ENCODE assay signal across 12 cellular contexts in the genomic region with DNA sequence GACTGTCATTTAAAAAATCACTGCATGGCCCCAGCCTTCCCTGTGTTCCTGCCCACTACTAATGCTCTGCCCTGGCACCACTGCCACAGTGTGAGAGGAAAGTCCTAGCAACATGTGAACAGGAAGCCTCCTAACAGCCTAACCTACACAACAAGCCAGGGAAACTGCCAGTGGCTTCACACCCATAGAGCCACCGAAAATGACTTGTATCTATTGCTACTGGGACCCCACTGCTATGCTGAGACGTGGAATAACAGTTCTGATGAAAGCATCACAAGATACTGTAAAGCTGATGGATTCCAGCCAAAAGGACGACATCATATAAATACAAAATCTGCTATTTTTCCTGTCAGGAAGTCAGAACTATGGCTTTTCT.
DNase-seq lines count a peak whose midpoint lies in the region; ATAC-seq and TF ChIP-seq lines count a peak whose summit lies in the region.
"Had no signal": no experiment of that assay in that cellular context is flagged by ENCODE, and none has a peak within 500 bp of the region (broad histone marks: within the 10 kb centered on the region; RNA-seq: fewer than 3 reads in every experiment).

No MANE protein-coding gene starts in this region.

- no peaks in the 10 kb centered on the region for H3K27me3 Mint-ChIP-seq in activated naive CD8-positive, alpha-beta T cell treated with anti-CD3 and anti-CD28 coated beads, Interleukin-2, amount 10 ng/mL, durations not matched to agents 7 days and 5 days
- no peaks in the 10 kb centered on the region for H3K27me3 Mint-ChIP-seq in stimulated activated naive B cell treated with anti-CD40 and anti-IgM and Interleukin-4, amounts not matched to agents 10 μg/mL and 1 μg/mL and 100 μg/mL, for 72 hours
- H3K27me3 Mint-ChIP-seq: dendritic cell treated with granulocyte-macrophage colony-stimulating factor and Interleukin-4, amounts not matched to agents 40 ng/mL and 50 ng/mL, for 4 days had no signal

- H3K36me3 ChIP-seq in right atrium auricular region = no peaks in the 10 kb centered on the region

- POLR2A ChIA-PET in activated naive CD8-positive, alpha-beta T cell treated with anti-CD3 and anti-CD28 coated beads, Interleukin-2, amount 10 ng/mL, durations not matched to agents 7 days and 5 days (lab: Charles Lee) = no interaction called here

- H3K27ac Mint-ChIP-seq in activated naive CD8-positive, alpha-beta T cell treated with anti-CD3 and anti-CD28 coated beads, Interleukin-2, amount 10 ng/mL, durations not matched to agents 7 days and 5 days = no peak overlapping the region
- peak overlapping the region; percentile 43 for H3K27ac Mint-ChIP-seq in stimulated activated naive B cell treated with anti-CD40 and anti-IgM and Interleukin-4, amounts not matched to agents 10 μg/mL and 1 μg/mL and 100 μg/mL, for 72 hours
- H3K27ac Mint-ChIP-seq: dendritic cell treated with granulocyte-macrophage colony-stimulating factor and Interleukin-4, amounts not matched to agents 40 ng/mL and 50 ng/mL, for 4 days had no signal

- ATAC-seq in activated naive CD8-positive, alpha-beta T cell treated with anti-CD3 and anti-CD28 coated beads, Interleukin-2, amount 10 ng/mL, durations not matched to agents 7 days and 5 days (ENCODE audit: low read depth) = peak; percentile 66
- no peak for ATAC-seq in stimulated activated naive B cell treated with anti-CD40 and anti-IgM and Interleukin-4, amounts not matched to agents 10 μg/mL and 1 μg/mL and 100 μg/mL, for 72 hours (replicated peaks)
- no peak for ATAC-seq in GM21515 (IDR thresholded peaks at IDR 0.05; ENCODE audit: unreplicated experiment)

- no peak for TF ChIP-seq CTCF in right atrium auricular region (IDR thresholded peaks at IDR 0.05)

- H3K27me3 ChIP-seq in right atrium auricular region = no peaks in the 10 kb centered on the region

- H3K4me3 ChIP-seq in right atrium auricular region = peak overlapping the region in 1 of 2 donors; percentile 8

- DNase-seq in activated naive CD4-positive, alpha-beta T cell treated with Interleukin-2 at 50 U/mL for 16 hours = peak; percentile 12
- DNase-seq in activated naive CD4-positive, alpha-beta T cell treated with anti-CD3 and anti-CD28 coated beads, Interleukin-2, amount 50 U/mL, for 16 hours = no peak
- no peak for DNase-seq in activated naive CD8-positive, alpha-beta T cell treated with anti-CD3 and anti-CD28 coated beads, Interleukin-2, amount 10 ng/mL, durations not matched to agents 7 days and 5 days
- no peak for DNase-seq in right atrium auricular region (ENCODE audit: low spot score)
- no peak for DNase-seq in stimulated activated naive B cell treated with anti-CD40 and anti-IgM and Interleukin-4, amounts not matched to agents 10 μg/mL and 1 μg/mL and 100 μg/mL, for 72 hours
- no peak for DNase-seq in SIG-M5 treated with dmso at 0.1 percent for 504 hours (lab: John Stamatoyannopoulos, UW; ENCODE audit: unreplicated experiment)
- DNase-seq in NCI-H2107 treated with DMSO at 0.1 percent for 48 hours (lab: John Stamatoyannopoulos, UW; ENCODE audit: unreplicated experiment) = no peak
- DNase-seq: activated CD8-positive, alpha-beta memory T cell treated with anti-CD3 and anti-CD28 coated beads, Interleukin-2, amount 50 U/mL, for 4 hours; hippocampal formation; NCI-H146 had no signal

- H3K4me1 Mint-ChIP-seq in activated naive CD8-positive, alpha-beta T cell treated with anti-CD3 and anti-CD28 coated beads, Interleukin-2, amount 10 ng/mL, durations not matched to agents 7 days and 5 days = peaks cover 76% of the 10 kb centered on the region
- peaks cover 67 to 95% of the 10 kb centered on the region in 2 donors for H3K4me1 Mint-ChIP-seq in stimulated activated naive B cell treated with anti-CD40 and anti-IgM and Interleukin-4, amounts not matched to agents 10 μg/mL and 1 μg/mL and 100 μg/mL, for 72 hours

- peaks cover 8% of the 10 kb centered on the region for H3K36me3 Mint-ChIP-seq in activated naive CD8-positive, alpha-beta T cell treated with anti-CD3 and anti-CD28 coated beads, Interleukin-2, amount 10 ng/mL, durations not matched to agents 7 days and 5 days
- peaks cover 0 to 2% of the 10 kb centered on the region in 2 donors for H3K36me3 Mint-ChIP-seq in stimulated activated naive B cell treated with anti-CD40 and anti-IgM and Interleukin-4, amounts not matched to agents 10 μg/mL and 1 μg/mL and 100 μg/mL, for 72 hours

- H3K9me3 ChIP-seq in right atrium auricular region = no peaks in the 10 kb centered on the region

- H3K27ac ChIP-seq in right atrium auricular region = peak overlapping the region; percentile 54 to 59

- no peaks in the 10 kb centered on the region for H3K9me3 Mint-ChIP-seq in activated naive CD8-positive, alpha-beta T cell treated with anti-CD3 and anti-CD28 coated beads, Interleukin-2, amount 10 ng/mL, durations not matched to agents 7 days and 5 days
- peaks cover 0 to under 1% of the 10 kb centered on the region in 2 donors for H3K9me3 Mint-ChIP-seq in stimulated activated naive B cell treated with anti-CD40 and anti-IgM and Interleukin-4, amounts not matched to agents 10 μg/mL and 1 μg/mL and 100 μg/mL, for 72 hours
- H3K9me3 Mint-ChIP-seq: dendritic cell treated with granulocyte-macrophage colony-stimulating factor and Interleukin-4, amounts not matched to agents 40 ng/mL and 50 ng/mL, for 4 days had no signal

- H3K4me1 ChIP-seq in right atrium auricular region = peaks cover 0 to 83% of the 10 kb centered on the region in 2 donors

- H3K4me3 Mint-ChIP-seq in activated naive CD8-positive, alpha-beta T cell treated with anti-CD3 and anti-CD28 coated beads, Interleukin-2, amount 10 ng/mL, durations not matched to agents 7 days and 5 days = no peak overlapping the region
- H3K4me3 Mint-ChIP-seq in stimulated activated naive B cell treated with anti-CD40 and anti-IgM and Interleukin-4, amounts not matched to agents 10 μg/mL and 1 μg/mL and 100 μg/mL, for 72 hours = no peak overlapping the region
- H3K4me3 Mint-ChIP-seq: dendritic cell treated with granulocyte-macrophage colony-stimulating factor and Interleukin-4, amounts not matched to agents 40 ng/mL and 50 ng/mL, for 4 days had no signal
